In the genomic region with DNA sequence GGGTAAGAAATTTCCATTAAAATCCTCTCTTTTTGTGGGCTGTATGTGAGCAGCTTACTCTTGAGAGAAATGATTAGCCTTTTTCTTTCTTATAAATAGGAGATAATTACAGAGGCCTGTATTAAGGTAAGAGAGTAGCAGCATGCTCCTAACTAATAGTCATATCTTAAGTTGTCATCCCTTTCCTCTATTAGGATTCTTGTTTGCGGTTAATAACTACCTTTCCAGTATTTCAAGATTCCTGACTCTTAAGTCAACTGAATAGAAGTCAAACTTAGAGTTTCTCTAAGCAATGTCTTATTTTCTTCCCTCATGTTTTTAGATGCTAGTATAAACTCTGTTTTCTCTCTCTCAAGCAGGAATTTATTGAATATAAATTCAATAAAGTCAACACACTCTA, we compare ENCODE assay signal across 28 cellular contexts.
DNase-seq lines count a peak whose midpoint lies in the region; ATAC-seq, FAIRE-seq and TF ChIP-seq lines count a peak whose summit lies in the region.
"Had no signal": no experiment of that assay in that cellular context is flagged by ENCODE, and none has a peak within 500 bp of the region (broad histone marks: within the 10 kb centered on the region; RNA-seq: fewer than 3 reads in every experiment).

No MANE protein-coding gene starts in this region.

- no peaks in the 10 kb centered on the region for H3F3A ChIP-seq in PC-3 (ENCODE audit: low read length, unreplicated experiment)

- CTCF ChIA-PET in PC-3 (lab: Charles Lee): no interaction called here

- H3K27me3 ChIP-seq in PC-3 (ENCODE audit: low read length) (no peaks in the 10 kb centered on the region), bronchial epithelial cell (ENCODE audit: control insufficient read depth, insufficient read depth, low read length) (no peaks in the 10 kb centered on the region), trophoblast cell (ENCODE audit: insufficient read depth, low read length) (no peaks in the 10 kb centered on the region), upper lobe of left lung (no peaks in the 10 kb centered on the region), sigmoid colon (no peaks in the 10 kb centered on the region)
- H3K27me3 ChIP-seq: BE2C, BLaER1 had no signal

- FAIRE-seq in bronchial epithelial cell (lab: Jason Lieb, UNC): no peak
- FAIRE-seq: A204.1, GM12878, GM12892, GM18507 had no signal

- H2AFZ ChIP-seq in PC-3 (ENCODE audit: low read length) (no peak overlapping the region), trophoblast cell (ENCODE audit: insufficient read depth, low read length, poor library complexity) (no peak overlapping the region)

- no TSS peak for BruUV-seq in PC-3 (replicated peaks; lab: Mats Ljungman, UMichigan)

- H3K36me3 ChIP-seq in PC-3 (ENCODE audit: low read depth, low read length) (no peaks in the 10 kb centered on the region), bronchial epithelial cell (ENCODE audit: control insufficient read depth, insufficient read depth, low read length) (no peaks in the 10 kb centered on the region), trophoblast cell (ENCODE audit: control insufficient read depth in 1 of 2, insufficient read depth in 2 of 2, low read length in 2 of 2) (no peaks in the 10 kb centered on the region), upper lobe of left lung (no peaks in the 10 kb centered on the region), sigmoid colon (no peaks in the 10 kb centered on the region)
- H3K36me3 ChIP-seq: BE2C, BLaER1 had no signal

- H2BK5ac ChIP-seq in trophoblast cell (ENCODE audit: low read depth, low read length, poor library complexity): no peak overlapping the region

- no peak overlapping the region for H3K4me2 ChIP-seq in PC-3 (ENCODE audit: low read length)
- no peak overlapping the region for H3K4me2 ChIP-seq in trophoblast cell (ENCODE audit: low read length)
- H3K4me2 ChIP-seq: BLaER1 had no signal

- TF ChIP-seq EP300 in upper lobe of left lung (IDR thresholded peaks at IDR 0.05): no peak
- TF ChIP-seq EP300 in sigmoid colon (IDR thresholded peaks at IDR 0.05): no peak

- no peaks in the 10 kb centered on the region for H3K9me2 ChIP-seq in PC-3 (replicated peaks; ENCODE audit: low read length)

- TF ChIP-seq CTCF in PC-3 (conservative IDR thresholded peaks at IDR 0.05; ENCODE audit: low read depth, low read length) (no peak), bronchial epithelial cell (IDR thresholded peaks at IDR 0.05; ENCODE audit: insufficient read depth, low read length, severe bottlenecking) (no peak), upper lobe of left lung (IDR thresholded peaks at IDR 0.05) (no peak), sigmoid colon (IDR thresholded peaks at IDR 0.05) (no peak)

- no peak overlapping the region for H3K18ac ChIP-seq in trophoblast cell (ENCODE audit: low read length)

- H3K9ac ChIP-seq in PC-3 (ENCODE audit: low read length) (no peak overlapping the region), trophoblast cell (ENCODE audit: low read length) (no peak overlapping the region)
- H3K9ac ChIP-seq: BLaER1 had no signal

- H3K4ac ChIP-seq in trophoblast cell (ENCODE audit: low read depth, low read length): no peak overlapping the region

- POLR2A ChIA-PET in PC-3 (lab: Charles Lee; ENCODE audit: unreplicated experiment): no interaction called here

- no peak for ATAC-seq in PC-3
- no peak for ATAC-seq in upper lobe of left lung (ENCODE audit: low FRiP score in 2 of 2)
- ATAC-seq: GM12878 had no signal

- intact Hi-C loops in PC-3 (cut with micrococcal nuclease): no loop called here
- intact Hi-C loops in sigmoid colon (cut with DNase I): no loop called here

- no CpG with 5 or more reads among the region's 1 CpG for WGBS in trophoblast cell (ENCODE audit: extremely low coverage, insufficient coverage, insufficient read length)
- 75 to 86% methylated on average over 1 of the region's 1 CpG for WGBS in upper lobe of left lung, 2 donors
- 93 to 98% methylated on average over 1 of the region's 1 CpG for WGBS in sigmoid colon, 2 donors

- no peak overlapping the region for H2BK120ac ChIP-seq in trophoblast cell (ENCODE audit: insufficient read depth, low read length, poor library complexity)

- H3K79me2 ChIP-seq in PC-3 (ENCODE audit: low read length) (no peaks in the 10 kb centered on the region), trophoblast cell (ENCODE audit: control insufficient read depth, insufficient read depth, low read length, poor library complexity) (no peaks in the 10 kb centered on the region)

- H4K20me1 ChIP-seq in PC-3 (ENCODE audit: low read length): no peaks in the 10 kb centered on the region
- H4K20me1 ChIP-seq: BLaER1 had no signal

- no peak overlapping the region for H3K4me3 ChIP-seq in PC-3 (ENCODE audit: low read length)
- H3K4me3 ChIP-seq in bronchial epithelial cell (ENCODE audit: low read depth, low read length): no peak overlapping the region
- no peak overlapping the region for H3K4me3 ChIP-seq in trophoblast cell (ENCODE audit: low read depth, low read length)
- no peak overlapping the region for H3K4me3 ChIP-seq in upper lobe of left lung
- no peak overlapping the region for H3K4me3 ChIP-seq in sigmoid colon
- H3K4me3 ChIP-seq: BLaER1, GM12878 had no signal

- no peak overlapping the region for H4K8ac ChIP-seq in trophoblast cell (ENCODE audit: low read depth, low read length)

- H2AK5ac ChIP-seq in trophoblast cell (ENCODE audit: low read length): no peak overlapping the region

- H3K4me1 ChIP-seq in PC-3 (ENCODE audit: insufficient read depth, low read length) (peaks cover 4% of the 10 kb centered on the region; the same call in 1 of the 2 replicates), trophoblast cell (ENCODE audit: control insufficient read depth in 1 of 2, insufficient read depth in 2 of 2, low read length in 2 of 2) (no peaks in the 10 kb centered on the region), upper lobe of left lung (no peaks in the 10 kb centered on the region), sigmoid colon (no peaks in the 10 kb centered on the region)
- H3K4me1 ChIP-seq: BE2C, BLaER1 had no signal

- H3K23ac ChIP-seq in trophoblast cell (ENCODE audit: low read length): no peak overlapping the region

- H4K12ac ChIP-seq in trophoblast cell (ENCODE audit: low read depth, low read length): no peak overlapping the region

- no peak overlapping the region for H2BK12ac ChIP-seq in trophoblast cell (ENCODE audit: low read length)

- H3K9me3 ChIP-seq in PC-3 (ENCODE audit: low read length) (0 out of 2 replicates have a peak, but pooled peaks cover 5% of the 10 kb centered on the region), trophoblast cell (ENCODE audit: insufficient read depth, low read depth, low read length) (peaks cover 5% of the 10 kb centered on the region), upper lobe of left lung (peaks cover 0 to 22% (median 19%) of the 10 kb centered on the region in 4 donors), sigmoid colon (peaks cover 0 to 18% (median 13%) of the 10 kb centered on the region in 4 donors)
- H3K9me3 ChIP-seq: BE2C had no signal

- H4K91ac ChIP-seq in trophoblast cell (ENCODE audit: low read depth, low read length): no peak overlapping the region

- H3K27ac ChIP-seq in PC-3 (ENCODE audit: low read length): no peak overlapping the region
- no peak overlapping the region for H3K27ac ChIP-seq in epithelial cell of prostate
- no peak overlapping the region for H3K27ac ChIP-seq in trophoblast cell (ENCODE audit: low read depth, low read length)
- no peak overlapping the region for H3K27ac ChIP-seq in upper lobe of left lung
- no peak overlapping the region for H3K27ac ChIP-seq in sigmoid colon
- H3K27ac ChIP-seq: BLaER1 had no signal

- no peaks in the 10 kb centered on the region for H3K79me1 ChIP-seq in trophoblast cell (ENCODE audit: low read length)

- TF ChIP-seq POLR2A in upper lobe of left lung (IDR thresholded peaks at IDR 0.05) (no peak), sigmoid colon (IDR thresholded peaks at IDR 0.05) (no peak)

- DNase-seq in PC-3 (peak; percentile 50), bronchial epithelial cell (ENCODE audit: low read depth) (peak; percentile 65), epithelial cell of prostate (ENCODE audit: low read depth, low spot score) (peak; percentile 12), trophoblast cell (peak; percentile 54 to 65), GM19240 (ENCODE audit: insufficient read length, low spot score) (no peak), upper lobe of left lung (no peak), sigmoid colon (no peak), HCEC 1CT (no peak)
- DNase-seq: 8988T; ACHN; BE2C; C1 segment of cervical spinal cord; CD4-positive, alpha-beta memory T cell; CD4-positive, CD25-positive, alpha-beta regulatory T cell; CD8-positive, alpha-beta memory T cell; COR-L47; DMS 273 treated with DMSO at 0.1 percent for 48 hours; DMS153; DMS53; DMS79; DND-41; EL; GDM1 had no signal

- no peak overlapping the region for H3K14ac ChIP-seq in trophoblast cell (ENCODE audit: low read length)

Comparison
In these comparisons a context has a peak if more than half of its experiments do, and no peak if none do; other contexts are left out.
1. DNase-seq: peak in PC-3 (single experiment), bronchial epithelial cell (single experiment), epithelial cell of prostate (single experiment) and trophoblast cell (2 of 2); none in GM19240 (single experiment), upper lobe of left lung (0 of 2), sigmoid colon (single experiment) and HCEC 1CT (single experiment).